In genomic region chr2:100919316-100919715, GRCh38 we compare ENCODE assay signal across 2 cellular contexts.
TF ChIP-seq lines count a peak whose summit lies in the region.

No MANE protein-coding gene starts in this region.

TF ChIP-seq in HepG2, 621 proteins besides CTCF, POLR2A, EP300 and RAD21:
- TF ChIP-seq AGO2 (optimal IDR thresholded peaks at IDR 0.05; ENCODE audit: low read depth, low read length): peak; percentile 40
- no peak for TF ChIP-seq RFX5 (IDR thresholded peaks at IDR 0.05; ENCODE audit: low read depth, low read length)
TF ChIP-seq in HepG2: peak in this region for 1.

TF ChIP-seq in H1, 55 proteins besides CTCF, POLR2A, EP300 and RAD21:
- TF ChIP-seq ZNF274 (IDR thresholded peaks at IDR 0.05; ENCODE audit: borderline replicate concordance, extremely low read depth, low read length) (no peak), EZH2 (IDR thresholded peaks at IDR 0.05; ENCODE audit: low read depth, low read length, severe bottlenecking) (no peak), USF2 (IDR thresholded peaks at IDR 0.05; ENCODE audit: low read length) (no peak), BCL11A (IDR thresholded peaks at IDR 0.05; ENCODE audit: low read depth in 2 of 2, low read length in 2 of 2) (no peak), ATF2 (IDR thresholded peaks at IDR 0.05; ENCODE audit: low read length) (no peak), NANOG (IDR thresholded peaks at IDR 0.05; ENCODE audit: insufficient read depth, low read depth, low read length, poor library complexity, severe bottlenecking) (no peak), CEBPB (IDR thresholded peaks at IDR 0.05; ENCODE audit: low read depth, low read length) (no peak), YY1 (IDR thresholded peaks at IDR 0.05; ENCODE audit: low read depth, low read length) (no peak), RXRA (IDR thresholded peaks at IDR 0.05; ENCODE audit: insufficient read depth, low read depth, low read length) (no peak), CHD7 (IDR thresholded peaks at IDR 0.05; ENCODE audit: insufficient replicate concordance, low read length) (no peak), CBX8 (IDR thresholded peaks at IDR 0.05; ENCODE audit: borderline replicate concordance, low read depth, low read length) (no peak), MAX (IDR thresholded peaks at IDR 0.05) (no peak), SIN3A (conservative IDR thresholded peaks at IDR 0.05 in 1 of 2, IDR thresholded peaks at IDR 0.05 in 1 of 2; ENCODE audit: low read depth in 1 of 2, low read length in 2 of 2) (no peak), SP1 (IDR thresholded peaks at IDR 0.05; ENCODE audit: low read depth, low read length) (no peak), ATF3 (IDR thresholded peaks at IDR 0.05; ENCODE audit: insufficient read depth, low read depth, low read length) (no peak), CREB1 (IDR thresholded peaks at IDR 0.05) (no peak), ASH2L (IDR thresholded peaks at IDR 0.05; ENCODE audit: low read length) (no peak)
